In genomic region chr12:122835693-122836026, GRCh38 we compare ENCODE assay signal across 8 cellular contexts. TPM values are rescaled to one million over a fixed set of nuclear protein-coding genes. Genes with fewer than 3 reads are reported as not detected.
DNase-seq lines count a peak whose midpoint lies in the region; ATAC-seq, FAIRE-seq and TF ChIP-seq lines count a peak whose summit lies in the region.

No MANE protein-coding gene starts in this region.

- H3K4me3 Mint-ChIP-seq in IgD-negative memory B cell (peak overlapping the region in 3 of 4 donors; percentile 96 to 99 (median 98)), astrocyte (ENCODE audit: unreplicated experiment) (peak overlapping the region; percentile 86)
- peak overlapping the region; percentile 98 for H3K4me3 Mint-ChIP-seq in stimulated activated effector memory CD8-positive, alpha-beta T cell treated with anti-CD3 and anti-CD28 coated beads, Interleukin-12 subunit alpha, Interleukin-12 subunit beta, amount 100 ng/mL, for 72 hours

- no peaks in the 10 kb centered on the region for H3K36me3 ChIP-seq in astrocyte (ENCODE audit: insufficient read depth, low read length)

- H3K4me1 ChIP-seq in astrocyte (ENCODE audit: insufficient read depth, low read length), result peaks cover 8% of the 10 kb centered on the region

- H3K4me2 ChIP-seq in astrocyte (ENCODE audit: low read length), result peak overlapping the region; percentile 99

- H3K27me3 Mint-ChIP-seq in IgD-negative memory B cell, result peaks cover 3% of the 10 kb centered on the region
- no peaks in the 10 kb centered on the region for H3K27me3 Mint-ChIP-seq in astrocyte (ENCODE audit: low read depth, unreplicated experiment)

- H3K4me3 ChIP-seq in astrocyte (ENCODE audit: insufficient read depth, low read depth, low read length), result peak overlapping the region; percentile 73

- H3K9me3 Mint-ChIP-seq in IgD-negative memory B cell, result no peaks in the 10 kb centered on the region
- peaks cover 2% of the 10 kb centered on the region for H3K9me3 Mint-ChIP-seq in astrocyte (ENCODE audit: unreplicated experiment)
- H3K9me3 Mint-ChIP-seq in stimulated activated effector memory CD8-positive, alpha-beta T cell treated with anti-CD3 and anti-CD28 coated beads, Interleukin-12 subunit alpha, Interleukin-12 subunit beta, amount 100 ng/mL, for 72 hours, result no peaks in the 10 kb centered on the region

- H3K9ac ChIP-seq in astrocyte (ENCODE audit: low read length), result peak overlapping the region; percentile 74

- no peak overlapping the region for H3K27ac ChIP-seq in astrocyte (ENCODE audit: low read depth, low read length)

- no peaks in the 10 kb centered on the region for H3K27me3 ChIP-seq in astrocyte (ENCODE audit: insufficient read depth, low read length)

- FAIRE-seq in astrocyte (lab: Jason Lieb, UNC), result no peak

- H3K79me2 ChIP-seq in astrocyte (ENCODE audit: insufficient read depth, low read length), result peaks cover 8% of the 10 kb centered on the region

- H3K27ac Mint-ChIP-seq in IgD-negative memory B cell (peak overlapping the region in 2 of 3 donors; percentile 96 to 97), astrocyte (ENCODE audit: unreplicated experiment) (no peak overlapping the region)
- H3K27ac Mint-ChIP-seq in stimulated activated effector memory CD8-positive, alpha-beta T cell treated with anti-CD3 and anti-CD28 coated beads, Interleukin-12 subunit alpha, Interleukin-12 subunit beta, amount 100 ng/mL, for 72 hours, result no peak overlapping the region

- H3K9me3 ChIP-seq in astrocyte (ENCODE audit: insufficient read depth, low read depth, low read length), result no peaks in the 10 kb centered on the region

- H3K4me1 Mint-ChIP-seq in IgD-negative memory B cell (peaks cover 41 to 46% (median 45%) of the 10 kb centered on the region in 3 donors), astrocyte (ENCODE audit: low read depth, unreplicated experiment) (peaks cover 10% of the 10 kb centered on the region)
- peaks cover 51% of the 10 kb centered on the region for H3K4me1 Mint-ChIP-seq in stimulated activated effector memory CD8-positive, alpha-beta T cell treated with anti-CD3 and anti-CD28 coated beads, Interleukin-12 subunit alpha, Interleukin-12 subunit beta, amount 100 ng/mL, for 72 hours

- H3K36me3 Mint-ChIP-seq in IgD-negative memory B cell, result no peaks in the 10 kb centered on the region
- H3K36me3 Mint-ChIP-seq in astrocyte (ENCODE audit: low read depth, unreplicated experiment), result peaks cover 3% of the 10 kb centered on the region
- peaks cover 8% of the 10 kb centered on the region for H3K36me3 Mint-ChIP-seq in stimulated activated effector memory CD8-positive, alpha-beta T cell treated with anti-CD3 and anti-CD28 coated beads, Interleukin-12 subunit alpha, Interleukin-12 subunit beta, amount 100 ng/mL, for 72 hours

- peak overlapping the region; percentile 77 for H2AFZ ChIP-seq in astrocyte (ENCODE audit: low read depth, low read length)

- peak; percentile 59 for ATAC-seq in stimulated activated effector memory CD8-positive, alpha-beta T cell treated with anti-CD3 and anti-CD28 coated beads, Interleukin-12 subunit alpha, Interleukin-12 subunit beta, amount 100 ng/mL, for 72 hours
- no peak for ATAC-seq in HG02885 (IDR thresholded peaks at IDR 0.05; ENCODE audit: poor library complexity, unreplicated experiment)

- no peaks in the 10 kb centered on the region for H4K20me1 ChIP-seq in astrocyte (ENCODE audit: insufficient read depth, low read length)

- TF ChIP-seq CTCF in astrocyte (IDR thresholded peaks at IDR 0.05; ENCODE audit: insufficient read depth, low read depth, low read length), result no peak

- DNase-seq in NCI-H748 (lab: John Stamatoyannopoulos, UW; ENCODE audit: unreplicated experiment) (peak; percentile 67), NCI-H748 treated with DMSO at 0.1 percent for 48 hours (lab: John Stamatoyannopoulos, UW) (no peak), astrocyte (ENCODE audit: low read depth) (no peak), iPS-NIHi7 (ENCODE audit: extremely low spot score) (peak; percentile 63), NCI-H1092 (lab: John Stamatoyannopoulos, UW) (no peak)
- no peak for DNase-seq in stimulated activated effector memory CD8-positive, alpha-beta T cell treated with anti-CD3 and anti-CD28 coated beads, Interleukin-12 subunit alpha, Interleukin-12 subunit beta, amount 100 ng/mL, for 72 hours (ENCODE audit: low spot score in 2 of 2)

RNA-seq across cellular contexts. Expression of gene HIP1R, which starts 0.4 kb away (rescaled TPM):
- 58.3 TPM for polyA plus RNA-seq in IgD-negative memory B cell
- 21.3 and 22.2 TPM in 2 replicates for total RNA-seq in astrocyte

Comparison
In these comparisons a context has a peak if more than half of its experiments do, and no peak if none do; other contexts are left out.
1. DNase-seq: peak in NCI-H748 (single experiment) and iPS-NIHi7 (single experiment); none in NCI-H748 treated with DMSO at 0.1 percent for 48 hours (single experiment), astrocyte (single experiment), stimulated activated effector memory CD8-positive, alpha-beta T cell treated with anti-CD3 and anti-CD28 coated beads, Interleukin-12 subunit alpha, Interleukin-12 subunit beta, amount 100 ng/mL, for 72 hours (0 of 2) and NCI-H1092 (single experiment).
2. H3K27ac Mint-ChIP-seq: peak in IgD-negative memory B cell (2 of 3); none in astrocyte (single experiment) and stimulated activated effector memory CD8-positive, alpha-beta T cell treated with anti-CD3 and anti-CD28 coated beads, Interleukin-12 subunit alpha, Interleukin-12 subunit beta, amount 100 ng/mL, for 72 hours (single experiment).
3. Peak in every context shown above with its lines, with median percentiles within 50 percentile points of each other: H3K4me3 Mint-ChIP-seq.